ENCODE assay signal across 8 cellular contexts in the genomic region with DNA sequence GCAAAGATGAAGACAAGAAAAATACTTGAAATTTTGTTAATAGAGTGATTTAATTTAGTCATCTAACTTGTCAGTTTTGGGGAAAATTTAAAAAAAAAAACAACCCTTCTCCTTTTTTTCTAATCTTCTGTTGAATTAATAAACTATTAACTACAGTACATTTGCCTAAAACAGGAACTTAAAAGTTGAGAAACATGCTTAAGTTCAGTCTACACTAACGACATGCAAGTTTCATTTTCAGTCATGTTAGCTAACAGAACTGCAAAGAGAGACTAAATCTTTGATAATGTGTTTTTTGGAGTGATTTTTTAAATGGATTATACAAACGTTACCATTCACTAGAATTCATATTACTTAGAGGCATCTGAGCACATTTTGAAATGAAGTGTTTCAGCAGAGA.
DNase-seq lines count a peak whose midpoint lies in the region; ATAC-seq and TF ChIP-seq lines count a peak whose summit lies in the region.

No MANE protein-coding gene starts in this region.

- H3K27me3 ChIP-seq in HL-60 (ENCODE audit: insufficient read depth, poor library complexity, severe bottlenecking) (no peaks in the 10 kb centered on the region), uterus (no peaks in the 10 kb centered on the region)

- no peaks in the 10 kb centered on the region for H3K9me3 ChIP-seq in uterus

- H3K36me3 Mint-ChIP-seq in CD14-positive monocyte = peaks cover 3 to 6% of the 10 kb centered on the region in 2 donors
- H3K36me3 Mint-ChIP-seq in dendritic cell treated with granulocyte-macrophage colony-stimulating factor and Interleukin-4, amounts not matched to agents 40 ng/mL and 50 ng/mL, for 4 days (ENCODE audit: low read depth) = no peaks in the 10 kb centered on the region

- H3K27ac Mint-ChIP-seq in CD14-positive monocyte = peak overlapping the region; percentile 94 to 98 (median 97)
- peak overlapping the region; percentile 95 for H3K27ac Mint-ChIP-seq in dendritic cell treated with granulocyte-macrophage colony-stimulating factor and Interleukin-4, amounts not matched to agents 40 ng/mL and 50 ng/mL, for 4 days

- intact Hi-C loops in CD14-positive monocyte (cut with micrococcal nuclease) (loop anchor here in 1 of 2 donors (5.0 kb wide), 1 partner anchor 71 kb away; the partner anchor contains the start of gene MBNL1), uterus (cut with DNase I; ENCODE audit: low total_unique reads) (no loop called here), posterior vena cava (cut with DNase I) (no loop called here)
- intact Hi-C loops in dendritic cell treated with granulocyte-macrophage colony-stimulating factor and Interleukin-4, amounts not matched to agents 40 ng/mL and 50 ng/mL, for 4 days (cut with micrococcal nuclease) = loop anchor here (2.0 kb wide), 1 partner anchor 74 kb away; no protein-coding TSS in a partner anchor

- ATAC-seq in GM21360 (IDR thresholded peaks at IDR 0.05; ENCODE audit: unreplicated experiment) = peak; percentile 36

- H3K4me1 ChIP-seq in uterus = peaks cover 0 to 1% of the 10 kb centered on the region in 2 donors

- DNase-seq in CD14-positive monocyte (ENCODE audit: low spot score) = no peak
- DNase-seq in HL-60 (ENCODE audit: low read depth in 1 of 2, low spot score in 1 of 2) = no peak
- no peak for DNase-seq in uterus
- no peak for DNase-seq in posterior vena cava (ENCODE audit: low spot score)
- DNase-seq in 8988T = no peak
- DNase-seq in NCI-H1694 treated with DMSO at 0.1 percent for 48 hours (lab: John Stamatoyannopoulos, UW) = no peak

- peaks cover 0 to 2% (median 0%) of the 10 kb centered on the region in 7 donors for H3K9me3 Mint-ChIP-seq in CD14-positive monocyte
- H3K9me3 Mint-ChIP-seq in dendritic cell treated with granulocyte-macrophage colony-stimulating factor and Interleukin-4, amounts not matched to agents 40 ng/mL and 50 ng/mL, for 4 days = no peaks in the 10 kb centered on the region

- H3K4me3 Mint-ChIP-seq in CD14-positive monocyte = peak overlapping the region; percentile 69 to 95
- H3K4me3 Mint-ChIP-seq in dendritic cell treated with granulocyte-macrophage colony-stimulating factor and Interleukin-4, amounts not matched to agents 40 ng/mL and 50 ng/mL, for 4 days = peak overlapping the region; percentile 70

- TF ChIP-seq CTCF in CD14-positive monocyte (IDR thresholded peaks at IDR 0.05) (no peak), HL-60 (IDR thresholded peaks at IDR 0.05; ENCODE audit: insufficient read depth, low read length) (no peak), uterus (IDR thresholded peaks at IDR 0.05) (no peak)

- peak overlapping the region; percentile 91 for H3K27ac ChIP-seq in HL-60 (replicated peaks)
- H3K27ac ChIP-seq in uterus = peak overlapping the region; percentile 83 to 94

- H3K4me3 ChIP-seq in HL-60 (replicated peaks; ENCODE audit: insufficient read depth, low read length) (no peak overlapping the region), uterus (peak overlapping the region; percentile 0 to 14)

- H3K4me1 Mint-ChIP-seq in CD14-positive monocyte = peaks cover 77% of the 10 kb centered on the region
- peaks cover 49% of the 10 kb centered on the region for H3K4me1 Mint-ChIP-seq in dendritic cell treated with granulocyte-macrophage colony-stimulating factor and Interleukin-4, amounts not matched to agents 40 ng/mL and 50 ng/mL, for 4 days (ENCODE audit: low read depth)

- H3K36me3 ChIP-seq in uterus = no peaks in the 10 kb centered on the region

- H3K27me3 Mint-ChIP-seq in CD14-positive monocyte (ENCODE audit: low read depth in 3 of 3) = no peaks in the 10 kb centered on the region
- H3K27me3 Mint-ChIP-seq in dendritic cell treated with granulocyte-macrophage colony-stimulating factor and Interleukin-4, amounts not matched to agents 40 ng/mL and 50 ng/mL, for 4 days = no peaks in the 10 kb centered on the region

- TF ChIP-seq POLR2A in uterus (IDR thresholded peaks at IDR 0.05) = no peak
